Comparison of ENCODE assay signal across 8 cellular contexts in the genomic region with DNA sequence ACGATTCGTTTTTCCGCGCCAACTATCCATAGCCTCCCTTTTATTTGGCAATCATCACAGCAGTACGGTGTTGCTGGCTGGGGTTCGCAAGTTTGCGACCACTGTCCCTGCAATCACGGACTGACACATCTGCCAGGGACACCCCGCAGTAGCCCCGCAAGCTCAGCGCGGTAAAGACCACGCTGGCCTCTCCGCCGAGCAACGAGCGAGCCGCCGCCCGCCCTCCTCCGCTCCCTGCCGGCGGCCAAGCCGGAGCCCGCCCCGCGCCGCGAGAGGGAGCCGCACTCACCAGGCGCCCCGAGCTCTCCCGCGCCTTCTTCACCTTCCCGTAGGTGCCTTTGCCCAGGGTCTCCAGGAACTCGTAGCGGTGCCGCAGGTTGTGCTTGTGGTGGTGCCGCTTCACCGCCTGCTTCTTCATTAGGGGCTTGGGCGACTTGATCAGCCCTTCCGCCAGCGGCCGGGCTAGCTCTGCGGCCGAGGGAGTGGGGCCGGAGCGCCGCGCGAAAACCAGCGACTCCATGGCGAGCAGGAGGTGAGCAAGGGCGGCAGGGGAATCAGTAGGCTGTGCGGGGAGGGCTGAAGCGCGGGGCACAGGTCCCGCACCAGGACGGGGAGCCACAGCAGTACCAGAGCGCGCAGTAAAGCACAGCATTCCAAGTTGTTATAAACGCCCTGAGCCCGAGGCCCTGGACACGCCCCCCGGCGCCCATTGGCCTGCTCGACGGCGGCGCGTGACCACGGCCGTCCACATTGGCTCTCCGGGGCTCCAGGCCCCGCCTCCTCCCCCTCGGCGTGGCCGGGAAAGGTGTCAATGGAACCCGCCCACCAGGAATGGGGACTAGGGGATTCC. TPM values are rescaled to one million over a fixed set of nuclear protein-coding genes. Genes with fewer than 3 reads are reported as not detected.
A peak's percentile ranks its signal among the peaks of the same experiment; 100 is the strongest.
DNase-seq lines count a peak whose midpoint lies in the region; ATAC-seq and TF ChIP-seq lines count a peak whose summit lies in the region.

A gene (minus strand): TSS at position 637 of the 850 bp plus-strand sequence. CDS start 117 bp downstream, at position 520.

- no peak for DNase-seq in BJ (ENCODE audit: low read depth)
- peak; percentile 77 for DNase-seq in HFFc6
- DNase-seq in NCI-H524 (lab: John Stamatoyannopoulos, UW), result peak; percentile 65 to 87
- peak; percentile 88 to 91 for DNase-seq in activated CD4-positive, alpha-beta T cell treated with anti-CD3 and anti-CD28 coated beads, Interleukin-2, amount 50 U/mL, for 48 hours
- peak; percentile 93 for DNase-seq in dermis blood vessel endothelial cell
- peak; percentile 97 for DNase-seq in left lobe of liver (ENCODE audit: low spot score)
- DNase-seq in stimulated activated CD4-positive, alpha-beta T cell treated with anti-CD3 and anti-CD28 coated beads, Interleukin-1b, Interleukin-23, amount 100 ng/mL, for 48 hours, result peak; percentile 80

- ATAC-seq in left lobe of liver, result peak; percentile 84
- no peak for ATAC-seq in HG02571 (IDR thresholded peaks at IDR 0.05; ENCODE audit: unreplicated experiment)

- peak within 1 kb of the TSS; percentile 84 for H3K4me3 ChIP-seq in BJ (ENCODE audit: low read depth, low read length)

- no peaks in the 10 kb centered on the region; the same call in 1 of the 2 replicates for H3K27me3 ChIP-seq in BJ (ENCODE audit: control insufficient read depth, insufficient read depth, low read length)

- no peaks in the 10 kb centered on the region for H3K36me3 ChIP-seq in BJ (ENCODE audit: control insufficient read depth, insufficient read depth, low read length)

- peak within 1 kb of the TSS; percentile 83 for H3K27ac Mint-ChIP-seq in HFFc6

- peaks cover 17% of the 10 kb centered on the region; the same call in 1 of the 2 replicates for H3K36me3 Mint-ChIP-seq in HFFc6 (ENCODE audit: low read depth)

- CTCF ChIA-PET in BJ (lab: Yijun Ruan, JAX), result interaction anchor here (0.6 to 22.5 kb wide), 15 partner anchors 12 to 198 kb away, joined by 3 to 679 read pairs (median 4); no protein-coding TSS in a partner anchor

- H3K4me1 Mint-ChIP-seq in HFFc6 (ENCODE audit: low read depth), result peaks cover 59% of the 10 kb centered on the region

- H3K4me3 Mint-ChIP-seq in HFFc6, result peak within 1 kb of the TSS; percentile 94

- TF ChIP-seq CTCF in BJ (IDR thresholded peaks at IDR 0.05; ENCODE audit: insufficient read depth, low read depth, low read length) (peak; percentile 37; the same call in 1 of the 2 replicates), HFFc6 (IDR thresholded peaks at IDR 0.05) (peak; percentile 73)

- POLR2A ChIA-PET in BJ (lab: Charles Lee), result interaction anchor here (0.7 kb wide), 1 partner anchor 23 kb away, joined by 3 read pairs; no protein-coding TSS in a partner anchor

- H3K27me3 Mint-ChIP-seq in HFFc6 (ENCODE audit: insufficient read depth), result peaks cover 3% of the 10 kb centered on the region; the same call in 1 of the 2 replicates

- H3K9me3 Mint-ChIP-seq in HFFc6, result no peaks in the 10 kb centered on the region

RNA-seq across cellular contexts. Expression of the gene that starts here (rescaled TPM):
- 3.4 and 5.8 TPM in 2 replicates for polyA plus RNA-seq in BJ (2011; rRNA removed)
- polyA minus RNA-seq in BJ (2011; rRNA and poly(A)+ RNA removed), result 7.6 and 8.7 TPM in 2 replicates
- 1 to 10 TPM; 6.3 to 8.2 (median 7.3) TPM for total RNA-seq in HFFc6 (2021; fragmentation: NEBNext Ultra II Directional; extraction: Animal tissue kit (Norgen Biotek cat#: 25700))
- total RNA-seq in dermis blood vessel endothelial cell, result 4.6 and 5.0 TPM in 2 replicates
- 1.7 TPM for total RNA-seq in left lobe of liver
